14 cellular contexts compared by ENCODE assay signal in the genomic region with DNA sequence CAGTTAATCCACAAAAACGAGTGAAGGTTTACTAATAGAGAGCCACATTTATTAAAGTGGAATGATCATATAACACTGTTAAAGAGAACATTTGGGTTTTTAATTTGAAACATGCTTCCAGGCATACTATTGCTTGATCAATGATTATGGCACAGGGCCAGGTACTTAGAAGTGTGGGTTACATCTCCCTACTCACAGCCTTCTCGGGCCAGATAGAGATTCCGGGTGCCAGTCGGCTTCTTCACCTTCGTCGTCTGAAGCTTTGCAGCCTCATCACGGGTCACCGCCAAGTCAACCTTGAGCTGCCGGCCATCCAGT.
"Had no signal": no experiment of that assay in that cellular context is flagged by ENCODE, and none has a peak within 500 bp of the region (broad histone marks: within the 10 kb centered on the region; RNA-seq: fewer than 3 reads in every experiment).

No MANE protein-coding gene starts in this region.

- H3K4me1 ChIP-seq: transverse colon had no signal

- H3K27me3 Mint-ChIP-seq: activated naive CD8-positive, alpha-beta T cell; naive thymus-derived CD8-positive, alpha-beta T cell; progenitor cell of endocrine pancreas; stimulated activated naive CD8-positive, alpha-beta T cell treated with anti-CD3 and anti-CD28 coated beads, Interleukin-15, Interleukin-2, amounts not matched to agents 100 ng/mL and 50 ng/mL, for 24 hours had no signal

- H3K27me3 ChIP-seq: esophagus squamous epithelium, transverse colon had no signal

- H3K27ac Mint-ChIP-seq: activated naive CD8-positive, alpha-beta T cell; activated T-helper 2 cell treated with anti-CD3 and anti-CD28 coated beads, Interferon-gamma antibody, Interleukin-2, Interleukin-4, amounts not matched to agents 10 μg/mL and 5 μg/mL and 100 μg/mL, durations not matched to agents 14 hours and 24 hours and 36 hours; progenitor cell of endocrine pancreas; stimulated activated naive CD8-positive, alpha-beta T cell treated with anti-CD3 and anti-CD28 coated beads, Interleukin-15, Interleukin-2, amounts not matched to agents 100 ng/mL and 50 ng/mL, for 24 hours had no signal

- H3K9me3 ChIP-seq: esophagus squamous epithelium, transverse colon had no signal

- ATAC-seq: activated T-cell treated with anti-CD3 and anti-CD28 coated beads, Interleukin-2, amount 50 U/mL, for 4 hours; naive thymus-derived CD8-positive, alpha-beta T cell had no signal

- DNase-seq: activated CD4-positive, alpha-beta T cell treated with anti-CD3 and anti-CD28 coated beads for 1 hour; activated naive CD4-positive, alpha-beta T cell; activated T-cell treated with anti-CD3 and anti-CD28 coated beads, Interleukin-2, amount 50 U/mL, for 4 hours; esophagus squamous epithelium; naive thymus-derived CD8-positive, alpha-beta T cell; stimulated activated CD4-positive, alpha-beta T cell treated with anti-CD3 and anti-CD28 coated beads, Interleukin-12 subunit alpha, Interleukin-12 subunit beta, amount 100 ng/mL, for 4 hours; stimulated activated CD4-positive, alpha-beta T cell treated with anti-CD3 and anti-CD28 coated beads, Interleukin-1b, Interleukin-23, amount 100 ng/mL, for 48 hours; transverse colon had no signal

- H3K9me3 Mint-ChIP-seq: activated T-cell treated with anti-CD3 and anti-CD28 coated beads, Interleukin-2, amount 50 U/mL, for 4 hours; activated T-helper 2 cell treated with anti-CD3 and anti-CD28 coated beads, Interferon-gamma antibody, Interleukin-2, Interleukin-4, amounts not matched to agents 10 μg/mL and 5 μg/mL and 100 μg/mL, durations not matched to agents 14 hours and 24 hours and 36 hours; naive thymus-derived CD8-positive, alpha-beta T cell; stimulated activated naive CD8-positive, alpha-beta T cell treated with anti-CD3 and anti-CD28 coated beads, Interleukin-15, Interleukin-2, amounts not matched to agents 100 ng/mL and 50 ng/mL, for 24 hours had no signal

- H3K4me3 Mint-ChIP-seq: activated naive CD8-positive, alpha-beta T cell; activated T-cell treated with anti-CD3 and anti-CD28 coated beads, Interleukin-2, amount 50 U/mL, for 4 hours; naive thymus-derived CD8-positive, alpha-beta T cell; stimulated activated naive CD8-positive, alpha-beta T cell treated with anti-CD3 and anti-CD28 coated beads, Interleukin-15, Interleukin-2, amounts not matched to agents 100 ng/mL and 50 ng/mL, for 24 hours had no signal

- H3K27ac ChIP-seq: transverse colon had no signal

- H3K4me3 ChIP-seq: coronary artery, esophagus squamous epithelium, lung, transverse colon had no signal
